1 cellular context compared by ENCODE assay signal in the genomic region with DNA sequence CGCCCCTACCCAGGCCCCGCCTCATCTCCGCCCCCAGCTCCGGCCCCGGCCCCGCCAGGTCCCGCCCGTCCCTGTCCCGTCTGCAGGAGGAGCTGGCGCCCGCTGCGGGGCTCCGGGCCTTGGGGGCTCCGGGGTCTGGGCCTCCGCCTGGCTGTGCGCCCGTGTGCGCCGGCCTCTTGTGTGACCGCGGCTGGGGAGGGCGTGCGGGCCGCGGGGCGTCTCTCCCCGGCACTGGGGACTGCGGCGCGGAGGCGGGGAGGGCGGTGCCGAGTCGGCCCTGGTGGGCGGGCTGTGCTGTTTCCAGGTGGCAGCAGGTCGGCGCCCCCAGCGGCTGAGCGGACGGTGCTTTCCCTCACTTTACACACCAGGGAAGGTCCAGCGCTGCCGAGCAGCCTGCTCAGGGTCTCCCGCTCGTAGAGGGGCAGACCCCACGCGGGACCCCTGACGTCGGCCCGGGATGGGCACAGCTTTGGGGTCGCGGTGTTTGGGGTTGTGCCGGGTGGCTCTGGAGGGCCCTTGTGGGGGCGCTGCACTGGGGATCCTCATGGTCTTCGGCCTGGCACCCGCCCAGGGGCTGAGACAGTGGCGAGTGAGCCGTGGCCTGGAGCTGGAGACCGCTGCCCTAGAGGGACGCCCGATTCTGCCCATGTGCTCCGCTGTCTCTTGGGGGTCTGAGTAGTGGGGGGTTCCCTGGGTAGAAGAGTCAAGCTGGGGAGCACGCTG.
TF ChIP-seq lines count a peak whose summit lies in the region.

No MANE protein-coding gene starts in this region.

TF ChIP-seq in H1, 55 proteins besides CTCF, POLR2A, EP300 and RAD21:
- TF ChIP-seq JUN (IDR thresholded peaks at IDR 0.05; ENCODE audit: low read depth, low read length) (no peak), CREB1 (IDR thresholded peaks at IDR 0.05) (peak; percentile 26; the same call in 1 of the 2 replicates), TEAD4 (IDR thresholded peaks at IDR 0.05; ENCODE audit: low read depth, low read length) (no peak), RFX5 (IDR thresholded peaks at IDR 0.05; ENCODE audit: borderline replicate concordance, low read depth, low read length) (no peak), CHD7 (IDR thresholded peaks at IDR 0.05; ENCODE audit: insufficient replicate concordance, low read length) (no peak), RXRA (IDR thresholded peaks at IDR 0.05; ENCODE audit: insufficient read depth, low read depth, low read length) (no peak), JUND (IDR thresholded peaks at IDR 0.05; ENCODE audit: low read length) (no peak), ZNF274 (IDR thresholded peaks at IDR 0.05; ENCODE audit: borderline replicate concordance, extremely low read depth, low read length) (no peak), RNF2 (IDR thresholded peaks at IDR 0.05; ENCODE audit: borderline replicate concordance, low read depth, low read length, missing control alignments, poor library complexity, severe bottlenecking) (no peak), YY1 (IDR thresholded peaks at IDR 0.05; ENCODE audit: low read depth, low read length) (0 out of 2 replicates have a peak, but pooled peaks have one; percentile 8), BCL11A (IDR thresholded peaks at IDR 0.05; ENCODE audit: low read depth in 2 of 2, low read length in 2 of 2) (no peak), PHF8 (conservative IDR thresholded peaks at IDR 0.05; ENCODE audit: low read depth, low read length) (no peak; the same call in 1 of the 2 replicates), SRF (IDR thresholded peaks at IDR 0.05; ENCODE audit: low read depth, low read length) (no peak), CTBP2 (IDR thresholded peaks at IDR 0.05; ENCODE audit: borderline replicate concordance, insufficient read depth, insufficient read length, low read length) (no peak), RBBP5 (IDR thresholded peaks at IDR 0.05; ENCODE audit: borderline replicate concordance, low read depth, low read length) (0 out of 2 replicates have a peak, but pooled peaks have one; percentile 39), KDM4A (IDR thresholded peaks at IDR 0.05; ENCODE audit: low read depth, low read length, severe bottlenecking) (no peak), SP1 (IDR thresholded peaks at IDR 0.05; ENCODE audit: low read depth, low read length) (0 out of 2 replicates have a peak, but pooled peaks have one; percentile 32), SIN3A (conservative IDR thresholded peaks at IDR 0.05 in 1 of 2, IDR thresholded peaks at IDR 0.05 in 1 of 2; ENCODE audit: low read depth in 1 of 2, low read length in 2 of 2) (peak in 1 of 2 experiments; percentile 73; a peak in 2 of 4 replicates), TAF1 (IDR thresholded peaks at IDR 0.05; ENCODE audit: low read depth, low read length) (peak; percentile 57; the same call in 1 of the 2 replicates), SAP30 (IDR thresholded peaks at IDR 0.05; ENCODE audit: insufficient read depth, insufficient replicate concordance, low read length) (no peak), GABPA (IDR thresholded peaks at IDR 0.05; ENCODE audit: borderline replicate concordance, insufficient read depth, low read length) (peak; percentile 36; the same call in 1 of the 2 replicates), POLR2AphosphoS5 (IDR thresholded peaks at IDR 0.05; ENCODE audit: low read depth, low read length) (peak; percentile 55; the same call in 1 of the 2 replicates), TCF12 (IDR thresholded peaks at IDR 0.05; ENCODE audit: low read depth, low read length) (0 out of 2 replicates have a peak, but pooled peaks have one; percentile 11), TBP (IDR thresholded peaks at IDR 0.05; ENCODE audit: low read depth, low read length) (peak; percentile 31; the same call in 1 of the 2 replicates), SP4 (IDR thresholded peaks at IDR 0.05; ENCODE audit: low read length) (peak; percentile 63; the same call in 1 of the 2 replicates), BACH1 (IDR thresholded peaks at IDR 0.05; ENCODE audit: low read length) (no peak; the same call in 1 of the 2 replicates), CHD2 (IDR thresholded peaks at IDR 0.05; ENCODE audit: low read length) (no peak)
- TF ChIP-seq, protein P1, sequence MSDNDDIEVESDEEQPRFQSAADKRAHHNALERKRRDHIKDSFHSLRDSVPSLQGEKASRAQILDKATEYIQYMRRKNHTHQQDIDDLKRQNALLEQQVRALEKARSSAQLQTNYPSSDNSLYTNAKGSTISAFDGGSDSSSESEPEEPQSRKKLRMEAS (IDR thresholded peaks at IDR 0.05) = 0 out of 2 replicates have a peak, but pooled peaks have one; percentile 24
- TF ChIP-seq, protein P2, sequence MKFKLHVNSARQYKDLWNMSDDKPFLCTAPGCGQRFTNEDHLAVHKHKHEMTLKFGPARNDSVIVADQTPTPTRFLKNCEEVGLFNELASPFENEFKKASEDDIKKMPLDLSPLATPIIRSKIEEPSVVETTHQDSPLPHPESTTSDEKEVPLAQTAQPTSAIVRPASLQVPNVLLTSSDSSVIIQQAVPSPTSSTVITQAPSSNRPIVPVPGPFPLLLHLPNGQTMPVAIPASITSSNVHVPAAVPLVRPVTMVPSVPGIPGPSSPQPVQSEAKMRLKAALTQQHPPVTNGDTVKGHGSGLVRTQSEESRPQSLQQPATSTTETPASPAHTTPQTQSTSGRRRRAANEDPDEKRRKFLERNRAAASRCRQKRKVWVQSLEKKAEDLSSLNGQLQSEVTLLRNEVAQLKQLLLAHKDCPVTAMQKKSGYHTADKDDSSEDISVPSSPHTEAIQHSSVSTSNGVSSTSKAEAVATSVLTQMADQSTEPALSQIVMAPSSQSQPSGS (IDR thresholded peaks at IDR 0.05; ENCODE audit: low read length) = no peak
- TF ChIP-seq, protein P3, sequence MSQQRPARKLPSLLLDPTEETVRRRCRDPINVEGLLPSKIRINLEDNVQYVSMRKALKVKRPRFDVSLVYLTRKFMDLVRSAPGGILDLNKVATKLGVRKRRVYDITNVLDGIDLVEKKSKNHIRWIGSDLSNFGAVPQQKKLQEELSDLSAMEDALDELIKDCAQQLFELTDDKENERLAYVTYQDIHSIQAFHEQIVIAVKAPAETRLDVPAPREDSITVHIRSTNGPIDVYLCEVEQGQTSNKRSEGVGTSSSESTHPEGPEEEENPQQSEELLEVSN (IDR thresholded peaks at IDR 0.05) = no peak
